4 cellular contexts compared by ENCODE assay signal in the genomic region with DNA sequence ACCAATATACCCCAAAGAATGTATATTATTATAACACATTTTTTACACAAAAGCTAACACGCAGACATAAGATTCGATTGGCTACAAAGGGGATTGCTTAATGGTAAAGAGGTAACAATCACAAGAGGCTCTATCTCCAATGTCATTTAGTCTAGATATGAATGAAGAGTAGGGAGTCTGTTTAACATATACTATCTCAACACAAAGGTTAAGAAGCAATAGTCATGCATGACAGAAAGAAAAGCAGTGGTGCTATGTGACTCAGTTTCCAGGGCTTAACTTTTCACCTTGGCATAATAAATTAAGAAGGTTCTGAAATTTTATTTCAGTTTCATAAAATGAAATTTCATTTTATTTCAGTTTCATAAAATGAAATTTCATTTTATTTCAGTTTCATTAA.
"Had no signal": no experiment of that assay in that cellular context is flagged by ENCODE, and none has a peak within 500 bp of the region (broad histone marks: within the 10 kb centered on the region; RNA-seq: fewer than 3 reads in every experiment).

No MANE protein-coding gene starts in this region.

- ATAC-seq: HepG2, K562 had no signal

- H3K27ac Mint-ChIP-seq: IgD-negative memory B cell had no signal

- DNase-seq: IMR-90 had no signal

- H3K36me3 Mint-ChIP-seq: IgD-negative memory B cell had no signal

- H3K4me3 Mint-ChIP-seq: IgD-negative memory B cell had no signal

- H3K4me1 Mint-ChIP-seq: IgD-negative memory B cell had no signal
